8 cellular contexts compared by ENCODE assay signal in genomic region chr9:135602789-135603481, GRCh38. TPM values are rescaled to one million over a fixed set of nuclear protein-coding genes. Genes with fewer than 3 reads are reported as not detected.
DNase-seq lines count a peak whose midpoint lies in the region; ATAC-seq and TF ChIP-seq lines count a peak whose summit lies in the region.

No MANE protein-coding gene starts in this region.

- H3K4me1 Mint-ChIP-seq in activated T-helper 17 cell treated with anti-CD3 and anti-CD28 coated beads, Interleukin-2, amount 50 U/mL, for 72 hours = no peaks in the 10 kb centered on the region

- H3K27me3 ChIP-seq in SK-N-SH (ENCODE audit: insufficient read depth) = no peaks in the 10 kb centered on the region
- H3K27me3 ChIP-seq in psoas muscle (ENCODE audit: insufficient read depth in 3 of 3, low read length in 2 of 3) = peaks cover 0 to 36% (median 0%) of the 10 kb centered on the region in 3 donors

- POLR2A ChIA-PET in SK-N-SH (lab: Yijun Ruan, JAX) (no interaction called here), OCI-LY7 (lab: Charles Lee) (no interaction called here)

- H3K9me3 Mint-ChIP-seq in activated T-helper 17 cell treated with anti-CD3 and anti-CD28 coated beads, Interleukin-2, amount 50 U/mL, for 72 hours = no peaks in the 10 kb centered on the region

- no peak for TF ChIP-seq EP300 in SK-N-SH (IDR thresholded peaks at IDR 0.05; ENCODE audit: borderline replicate concordance in 1 of 2, low read depth in 1 of 2, low read length in 1 of 2)

- 48% methylated on average over 24 of the region's 24 CpGs for WGBS in SK-N-SH (ENCODE audit: low lambda C conversion rate)
- WGBS in psoas muscle, 3 donors = 49 to 57% (median 54%) methylated on average over 24 of the region's 24 CpGs

- intact Hi-C loops in OCI-LY7 (cut with micrococcal nuclease; ENCODE audit: unreplicated experiment) (loop anchor here (5.0 kb wide), 1 partner anchor 519 kb away; no protein-coding TSS in a partner anchor), psoas muscle (cut with DNase I) (loop anchor here (5.0 to 10.0 kb wide), 3 partner anchors 522 to 682 kb away; no protein-coding TSS in a partner anchor)

- H3F3A ChIP-seq in SK-N-SH (replicated peaks; ENCODE audit: insufficient read depth) = no peaks in the 10 kb centered on the region

- H3K79me2 ChIP-seq in SK-N-SH (ENCODE audit: insufficient read depth) = no peaks in the 10 kb centered on the region
- no peaks in the 10 kb centered on the region for H3K79me2 ChIP-seq in OCI-LY7 (ENCODE audit: insufficient read depth, low read depth, low read length)

- no TSS peak for BruUV-seq in OCI-LY7 (replicated peaks; lab: Mats Ljungman, UMichigan)

- no peak overlapping the region for H2AFZ ChIP-seq in SK-N-SH (ENCODE audit: low read depth)
- H2AFZ ChIP-seq in OCI-LY7 (ENCODE audit: low read length) = no peak overlapping the region

- no peak overlapping the region for H3K9ac ChIP-seq in SK-N-SH

- TF ChIP-seq RAD21 in SK-N-SH (IDR thresholded peaks at IDR 0.05; ENCODE audit: low read length) = peak; percentile 35

- H3K27ac Mint-ChIP-seq in activated T-helper 17 cell treated with anti-CD3 and anti-CD28 coated beads, Interleukin-2, amount 50 U/mL, for 72 hours = no peak overlapping the region

- H3K4me3 ChIP-seq in SK-N-SH (ENCODE audit: low read depth in 2 of 2, low read length in 1 of 2) (no peak overlapping the region; a peak in 1 of 4 replicates), OCI-LY7 (ENCODE audit: low read depth, low read length, poor library complexity, severe bottlenecking) (no peak overlapping the region), psoas muscle (no peak overlapping the region)

- H3K4me2 ChIP-seq in SK-N-SH (no peak overlapping the region), OCI-LY7 (ENCODE audit: low read length) (no peak overlapping the region)

- H3K36me3 ChIP-seq in SK-N-SH (replicated peaks in 1 of 2; ENCODE audit: control insufficient read depth in 1 of 2, insufficient read depth in 2 of 2, low read length in 1 of 2) (no peaks in the 10 kb centered on the region), OCI-LY7 (ENCODE audit: insufficient read depth, low read length) (no peaks in the 10 kb centered on the region), psoas muscle (ENCODE audit: insufficient read depth in 1 of 2, low read depth in 1 of 2) (no peaks in the 10 kb centered on the region)

- no peak overlapping the region for H3K4me3 Mint-ChIP-seq in activated T-helper 17 cell treated with anti-CD3 and anti-CD28 coated beads, Interleukin-2, amount 50 U/mL, for 72 hours

- peaks cover 10% of the 10 kb centered on the region for H3K27me3 Mint-ChIP-seq in activated T-helper 17 cell treated with anti-CD3 and anti-CD28 coated beads, Interleukin-2, amount 50 U/mL, for 72 hours

- H3K9me2 ChIP-seq in SK-N-SH (no peaks in the 10 kb centered on the region), OCI-LY7 (ENCODE audit: insufficient read depth, low read length) (no peaks in the 10 kb centered on the region)

- H4K20me1 ChIP-seq in SK-N-SH (ENCODE audit: insufficient read depth) (no peaks in the 10 kb centered on the region), OCI-LY7 (ENCODE audit: insufficient read depth, low read length) (no peaks in the 10 kb centered on the region)

- TF ChIP-seq CTCF in SK-N-SH (IDR thresholded peaks at IDR 0.05) = peak; percentile 66
- peak; percentile 79 for TF ChIP-seq CTCF in OCI-LY7 (conservative IDR thresholded peaks at IDR 0.05; ENCODE audit: low read length)
- TF ChIP-seq CTCF in psoas muscle (IDR thresholded peaks at IDR 0.05) = peak; percentile 63

- no peaks in the 10 kb centered on the region for H3K36me3 Mint-ChIP-seq in activated T-helper 17 cell treated with anti-CD3 and anti-CD28 coated beads, Interleukin-2, amount 50 U/mL, for 72 hours (ENCODE audit: low read depth)

- H3K27ac ChIP-seq in SK-N-SH (ENCODE audit: low read depth in 2 of 2, low read length in 1 of 2) (no peak overlapping the region), OCI-LY7 (ENCODE audit: low read depth, low read length, poor library complexity, severe bottlenecking) (no peak overlapping the region), psoas muscle (no peak overlapping the region)

- peak; percentile 68 for DNase-seq in SK-N-SH
- peak; percentile 57 for DNase-seq in OCI-LY7 (ENCODE audit: low spot score)
- DNase-seq in germinal center (ENCODE audit: low spot score) = peak; percentile 62
- DNase-seq in psoas muscle = peak in 1 of 2 donors; percentile 48
- no peak for DNase-seq in NCI-H526 treated with DMSO at 0.1 percent for 48 hours (lab: John Stamatoyannopoulos, UW)
- DNase-seq in GDM1 (lab: John Stamatoyannopoulos, UW) = no peak

- H3K9me3 ChIP-seq in SK-N-SH = no peaks in the 10 kb centered on the region
- no peaks in the 10 kb centered on the region for H3K9me3 ChIP-seq in OCI-LY7 (ENCODE audit: low read length)
- H3K9me3 ChIP-seq in psoas muscle = no peaks in the 10 kb centered on the region

- H3K4me1 ChIP-seq in SK-N-SH (ENCODE audit: control insufficient read depth in 1 of 2, insufficient read depth in 2 of 2, low read depth in 1 of 2, low read length in 1 of 2) = peaks cover 0 to 4% of the 10 kb centered on the region in 2 experiments; a peak in 1 of 4 replicates
- no peaks in the 10 kb centered on the region for H3K4me1 ChIP-seq in OCI-LY7 (ENCODE audit: insufficient read depth, low read length, poor library complexity, severe bottlenecking)
- no peaks in the 10 kb centered on the region for H3K4me1 ChIP-seq in psoas muscle

- CTCF ChIA-PET in SK-N-SH (lab: Yijun Ruan, JAX) = interaction anchor here (0.7 to 3.8 kb wide), 32 partner anchors 10 to 624 kb away, joined by 3 to 44 read pairs (median 3); partner anchors contain the start of gene LCN9
- CTCF ChIA-PET in OCI-LY7 (lab: Charles Lee; ENCODE audit: unreplicated experiment) = no interaction called here

- ATAC-seq in SK-N-SH treated with all-trans-retinoic acid at 6 μM for 48 hours (no peak; the same call in 2 of the 3 replicates), psoas muscle (peak in 2 of 4 donors; percentile 44 to 46)
- peak; percentile 50 for ATAC-seq in activated T-helper 17 cell treated with anti-CD3 and anti-CD28 coated beads, Interleukin-2, amount 50 U/mL, for 72 hours (replicated peaks)

TF ChIP-seq in SK-N-SH, 30 proteins besides CTCF, POLR2A, EP300 and RAD21:
- TF ChIP-seq SMC3 (IDR thresholded peaks at IDR 0.05; ENCODE audit: low read depth, low read length) = 0 out of 2 replicates have a peak, but pooled peaks have one; percentile 8
- no peak for TF ChIP-seq POLR2AphosphoS5 (IDR thresholded peaks at IDR 0.05; ENCODE audit: low read depth, low read length)

TF ChIP-seq in SK-N-SH treated with all-trans-retinoic acid at 6 μM for 48 hours, 23 proteins besides CTCF, POLR2A, EP300 and RAD21 (continues in another document):
- no peak for TF ChIP-seq TCF4 (CRISPR knock-in tag; IDR thresholded peaks at IDR 0.05; ENCODE audit: borderline replicate concordance)
- no peak for TF ChIP-seq TSHZ2 (CRISPR knock-in tag; IDR thresholded peaks at IDR 0.05)
- no peak for TF ChIP-seq ZFP3 (CRISPR knock-in tag; IDR thresholded peaks at IDR 0.05)
- TF ChIP-seq ZNF8 (CRISPR knock-in tag; IDR thresholded peaks at IDR 0.05) = no peak

RNA-seq across cellular contexts. Expression of gene GLT6D1, which starts 36.4 kb away (rescaled TPM):
- polyA plus RNA-seq in SK-N-SH (2012; rRNA removed) (not detected in 2 replicates), psoas muscle (not detected)
- polyA plus RNA-seq in SK-N-SH (2012; cell fraction: cytosol; rRNA removed) = not detected in 2 replicates
- polyA plus RNA-seq in SK-N-SH (2012; cell fraction: nucleus; rRNA removed) = not detected in 2 replicates
- not detected in 2 replicates for total RNA-seq in OCI-LY7 (2014; rRNA removed; shearing (Covaris generic))
- total RNA-seq in OCI-LY7 (2022) (not detected in 2 replicates), psoas muscle (not detected)
- not detected for total RNA-seq in activated T-helper 17 cell treated with anti-CD3 and anti-CD28 coated beads, Interleukin-2, amount 50 U/mL, for 72 hours

RNA-seq across cellular contexts. Expression of gene PAEP, which starts 41.4 kb away (rescaled TPM):
- 0.08 TPM in 1 of 2 replicates, not detected in the other for polyA plus RNA-seq in SK-N-SH (2012; rRNA removed)
- not detected in 2 replicates for polyA plus RNA-seq in SK-N-SH (2012; cell fraction: cytosol; rRNA removed)
- polyA plus RNA-seq in SK-N-SH (2012; cell fraction: nucleus; rRNA removed) = 0.06 TPM in 1 of 2 replicates, not detected in the other
- not detected in 2 replicates for total RNA-seq in OCI-LY7 (2014; rRNA removed; shearing (Covaris generic))
- total RNA-seq in OCI-LY7 (2022) = not detected in 2 replicates
- not detected for total RNA-seq in activated T-helper 17 cell treated with anti-CD3 and anti-CD28 coated beads, Interleukin-2, amount 50 U/mL, for 72 hours
- not detected for total RNA-seq in psoas muscle
- polyA plus RNA-seq in psoas muscle = not detected

RNA-seq across cellular contexts. Expression of gene OBP2A, which starts 57.0 kb away (rescaled TPM):
- polyA plus RNA-seq in SK-N-SH (2012; rRNA removed) (not detected in 2 replicates), psoas muscle (not detected)
- polyA plus RNA-seq in SK-N-SH (2012; cell fraction: cytosol; rRNA removed) = not detected in 2 replicates
- not detected in 2 replicates for polyA plus RNA-seq in SK-N-SH (2012; cell fraction: nucleus; rRNA removed)
- total RNA-seq in OCI-LY7 (2014; rRNA removed; shearing (Covaris generic)) = not detected in 2 replicates
- total RNA-seq in OCI-LY7 (2022) (not detected in 2 replicates), psoas muscle (not detected)
- total RNA-seq in activated T-helper 17 cell treated with anti-CD3 and anti-CD28 coated beads, Interleukin-2, amount 50 U/mL, for 72 hours = not detected

Comparison
In these comparisons a context has a peak if more than half of its experiments do, and no peak if none do; other contexts are left out.
1. DNase-seq: peak in SK-N-SH (single experiment), OCI-LY7 (single experiment) and germinal center (single experiment); none in NCI-H526 treated with DMSO at 0.1 percent for 48 hours (single experiment) and GDM1 (single experiment).
2. Peak in every context shown above with its lines, with median percentiles within 50 percentile points of each other: CTCF ChIP-seq.